In the genomic region with DNA sequence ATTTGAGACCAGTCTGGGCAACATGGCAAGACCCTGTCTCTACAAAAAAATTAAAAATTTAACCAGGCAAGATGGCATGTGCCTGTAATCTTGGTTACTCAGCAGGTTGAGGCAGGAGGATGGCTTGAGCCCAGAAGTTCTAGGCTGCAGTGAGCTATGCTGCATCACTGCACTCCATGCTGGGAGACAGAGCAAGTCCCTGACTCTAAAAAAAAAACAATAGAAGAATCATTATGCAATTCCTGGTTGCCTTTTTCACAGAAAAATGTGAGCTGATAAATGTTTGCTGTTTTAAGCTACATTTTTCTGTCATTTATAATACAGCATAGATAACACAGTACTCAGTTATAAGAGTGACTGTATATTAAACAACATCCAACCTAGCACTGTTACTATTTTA, we compare ENCODE assay signal across 17 cellular contexts.
DNase-seq lines count a peak whose midpoint lies in the region; ATAC-seq and TF ChIP-seq lines count a peak whose summit lies in the region.
"Had no signal": no experiment of that assay in that cellular context is flagged by ENCODE, and none has a peak within 500 bp of the region (broad histone marks: within the 10 kb centered on the region; RNA-seq: fewer than 3 reads in every experiment).

No MANE protein-coding gene starts in this region.

- H3K27ac ChIP-seq in brain microvascular endothelial cell (no peak overlapping the region), gastroesophageal sphincter (no peak overlapping the region), mesendoderm (ENCODE audit: low read depth, low read length) (no peak overlapping the region)
- H3K27ac ChIP-seq: SJSA1 had no signal

- no peak overlapping the region for H2BK5ac ChIP-seq in mesendoderm (ENCODE audit: low read length)

- no peak overlapping the region for H3K27ac Mint-ChIP-seq in HFFc6
- H3K27ac Mint-ChIP-seq: CD4-positive, alpha-beta T cell had no signal

- TF ChIP-seq EP300 in gastroesophageal sphincter (IDR thresholded peaks at IDR 0.05): no peak

- no peaks in the 10 kb centered on the region for H3K36me3 Mint-ChIP-seq in HFFc6 (ENCODE audit: low read depth)

- ATAC-seq in gastroesophageal sphincter: no peak

- H4K5ac ChIP-seq in mesendoderm (ENCODE audit: low read length): no peak overlapping the region

- H3K4me2 ChIP-seq in mesendoderm (ENCODE audit: low read length): no peak overlapping the region

- no peak overlapping the region for H3K4me3 ChIP-seq in AG09309 (ENCODE audit: control insufficient read depth, low read depth, low read length)
- H3K4me3 ChIP-seq in brain microvascular endothelial cell (ENCODE audit: low read depth, low read length): no peak overlapping the region
- no peak overlapping the region for H3K4me3 ChIP-seq in H7 (ENCODE audit: insufficient read depth, low read depth, low read length)
- no peak overlapping the region for H3K4me3 ChIP-seq in gastroesophageal sphincter
- H3K4me3 ChIP-seq in mesendoderm (ENCODE audit: low read length): no peak overlapping the region
- H3K4me3 ChIP-seq: SJSA1 had no signal

- no peaks in the 10 kb centered on the region for H3K27me3 Mint-ChIP-seq in HFFc6 (ENCODE audit: insufficient read depth)
- H3K27me3 Mint-ChIP-seq: CD4-positive, alpha-beta T cell had no signal

- H3K9me3 Mint-ChIP-seq in HFFc6: no peaks in the 10 kb centered on the region
- H3K9me3 Mint-ChIP-seq: CD4-positive, alpha-beta T cell had no signal

- H3K56ac ChIP-seq in mesendoderm (ENCODE audit: low read length): no peak overlapping the region

- TF ChIP-seq POLR2A in gastroesophageal sphincter (IDR thresholded peaks at IDR 0.05): no peak

- no peak overlapping the region for H3K4ac ChIP-seq in mesendoderm (ENCODE audit: low read depth, low read length)

- H2AK5ac ChIP-seq in mesendoderm (ENCODE audit: low read length): no peak overlapping the region

- in situ Hi-C loops in brain microvascular endothelial cell (cut with HindIII; ENCODE audit: low pct_ligation_motif_present, low sequenced_read_pairs): no loop called here

- no peaks in the 10 kb centered on the region for H3K36me3 ChIP-seq in brain microvascular endothelial cell (replicated peaks)
- no peaks in the 10 kb centered on the region for H3K36me3 ChIP-seq in H7 (replicated peaks; ENCODE audit: control insufficient read depth, insufficient read depth, low read length)
- peaks cover 0 to 38% of the 10 kb centered on the region in 2 donors for H3K36me3 ChIP-seq in gastroesophageal sphincter
- H3K36me3 ChIP-seq in mesendoderm (ENCODE audit: control insufficient read depth, insufficient read depth, low read length): no peaks in the 10 kb centered on the region
- H3K36me3 ChIP-seq: SJSA1 had no signal

- no peak overlapping the region for H3K23ac ChIP-seq in mesendoderm (ENCODE audit: low read length)

- no peak overlapping the region for H3K18ac ChIP-seq in mesendoderm (ENCODE audit: low read length)

- H3K4me1 Mint-ChIP-seq in HFFc6 (ENCODE audit: low read depth): no peaks in the 10 kb centered on the region

- H3K79me1 ChIP-seq in mesendoderm (ENCODE audit: low read length): no peaks in the 10 kb centered on the region

- no peaks in the 10 kb centered on the region for H3K9me3 ChIP-seq in gastroesophageal sphincter
- H3K9me3 ChIP-seq: Caco-2, SJSA1 had no signal

- H2BK120ac ChIP-seq in mesendoderm (ENCODE audit: low read depth, low read length): no peak overlapping the region

- H4K8ac ChIP-seq in mesendoderm (ENCODE audit: low read depth, low read length): no peak overlapping the region

- H3K27me3 ChIP-seq in brain microvascular endothelial cell (replicated peaks) (no peaks in the 10 kb centered on the region), H7 (ENCODE audit: control insufficient read depth, insufficient read depth, low read length) (no peaks in the 10 kb centered on the region), gastroesophageal sphincter (no peaks in the 10 kb centered on the region), mesendoderm (ENCODE audit: insufficient read depth, low read length, poor library complexity) (no peaks in the 10 kb centered on the region)
- H3K27me3 ChIP-seq: SJSA1 had no signal

- no peak overlapping the region for H3K9ac ChIP-seq in mesendoderm (ENCODE audit: low read length)

- H3K4me1 ChIP-seq in gastroesophageal sphincter (no peaks in the 10 kb centered on the region), mesendoderm (ENCODE audit: control insufficient read depth, low read depth, low read length) (no peaks in the 10 kb centered on the region)
- H3K4me1 ChIP-seq: Caco-2, SJSA1 had no signal

- H3K4me3 Mint-ChIP-seq in HFFc6: no peak overlapping the region
- H3K4me3 Mint-ChIP-seq: CD4-positive, alpha-beta T cell had no signal

- DNase-seq in AG09309 (ENCODE audit: low read depth) (peak; percentile 10), HFFc6 (peak; percentile 7), brain microvascular endothelial cell (peak; percentile 44), iris pigment epithelial cell (ENCODE audit: low read depth) (peak; percentile 37), SK-N-DZ (ENCODE audit: low spot score) (no peak), H7 (no peak), mesendoderm (no peak)
- DNase-seq: 8988T; Caco-2; CD4-positive, alpha-beta T cell; DMS153; NCI-H1417 treated with DMSO at 0.1 percent for 48 hours; NCI-H187 treated with DMSO at 0.1 percent for 48 hours; NCI-H345; NCI-H524 treated with DMSO at 0.1 percent for 48 hours had no signal

- H2BK15ac ChIP-seq in mesendoderm (replicated peaks; ENCODE audit: low read depth): no peak overlapping the region

- no peaks in the 10 kb centered on the region for H3K79me2 ChIP-seq in mesendoderm (ENCODE audit: control insufficient read depth, insufficient read depth, low read length)

- TF ChIP-seq CTCF in AG09309 (IDR thresholded peaks at IDR 0.05; ENCODE audit: control insufficient read depth, insufficient read depth, low read depth, low read length, missing control alignments) (no peak), HFFc6 (IDR thresholded peaks at IDR 0.05) (no peak), brain microvascular endothelial cell (IDR thresholded peaks at IDR 0.05; ENCODE audit: low read depth, low read length, missing control alignments) (no peak), gastroesophageal sphincter (IDR thresholded peaks at IDR 0.05) (no peak)

Comparison
In these comparisons a context has a peak if more than half of its experiments do, and no peak if none do; other contexts are left out.
1. DNase-seq: peak in AG09309 (single experiment), HFFc6 (single experiment), brain microvascular endothelial cell (single experiment) and iris pigment epithelial cell (single experiment); none in SK-N-DZ (single experiment), H7 (single experiment) and mesendoderm (single experiment).